ENCODE assay signal across 12 cellular contexts in genomic region chr6:159540152-159540551, GRCh38.
DNase-seq lines count a peak whose midpoint lies in the region; TF ChIP-seq lines count a peak whose summit lies in the region.
"Had no signal": no experiment of that assay in that cellular context is flagged by ENCODE, and none has a peak within 500 bp of the region (broad histone marks: within the 10 kb centered on the region; RNA-seq: fewer than 3 reads in every experiment).

No MANE protein-coding gene starts in this region.

- DNase-seq in NCI-H82 (lab: John Stamatoyannopoulos, UW), result peak; percentile 58
- no peak for DNase-seq in NCI-H82 treated with DMSO at 0.1 percent for 48 hours (lab: John Stamatoyannopoulos, UW; ENCODE audit: unreplicated experiment)
- no peak for DNase-seq in LNCaP clone FGC (ENCODE audit: low read depth)
- DNase-seq in chondrocyte (ENCODE audit: low spot score), result no peak
- peak; percentile 29 for DNase-seq in progenitor cell of endocrine pancreas (ENCODE audit: low spot score, unreplicated experiment)
- no peak for DNase-seq in T-helper 2 cell treated with Interferon-gamma antibody and Interleukin-4, amounts not matched to agents 5 μg/mL and 100 μg/mL, for 36 hours (ENCODE audit: low spot score)
- no peak for DNase-seq in NCI-H1092 (lab: John Stamatoyannopoulos, UW)
- no peak for DNase-seq in effector CD4-positive, alpha-beta T cell
- DNase-seq: NCI-H2107 had no signal

- no peaks in the 10 kb centered on the region for H3K36me3 Mint-ChIP-seq in chondrocyte (ENCODE audit: low read depth)
- H3K36me3 Mint-ChIP-seq in progenitor cell of endocrine pancreas (ENCODE audit: insufficient read depth), result no peaks in the 10 kb centered on the region
- H3K36me3 Mint-ChIP-seq in T-helper 2 cell treated with Interferon-gamma antibody and Interleukin-4, amounts not matched to agents 5 μg/mL and 100 μg/mL, for 36 hours (ENCODE audit: low read depth), result no peaks in the 10 kb centered on the region

- H3K4me3 Mint-ChIP-seq in chondrocyte (ENCODE audit: unreplicated experiment), result no peak overlapping the region
- H3K4me3 Mint-ChIP-seq in progenitor cell of endocrine pancreas (ENCODE audit: low read depth), result no peak overlapping the region
- H3K4me3 Mint-ChIP-seq in T-helper 2 cell treated with Interferon-gamma antibody and Interleukin-4, amounts not matched to agents 5 μg/mL and 100 μg/mL, for 36 hours, result no peak overlapping the region
- H3K4me3 Mint-ChIP-seq: nephron; stimulated activated naive CD8-positive, alpha-beta T cell treated with anti-CD3 and anti-CD28 coated beads, Interleukin-15, Interleukin-2, amounts not matched to agents 100 ng/mL and 50 ng/mL, for 24 hours had no signal

- H3K27ac Mint-ChIP-seq in chondrocyte (ENCODE audit: unreplicated experiment) (no peak overlapping the region), progenitor cell of endocrine pancreas (no peak overlapping the region)
- no peak overlapping the region for H3K27ac Mint-ChIP-seq in T-helper 2 cell treated with Interferon-gamma antibody and Interleukin-4, amounts not matched to agents 5 μg/mL and 100 μg/mL, for 36 hours
- H3K27ac Mint-ChIP-seq: nephron; stimulated activated naive CD8-positive, alpha-beta T cell treated with anti-CD3 and anti-CD28 coated beads, Interleukin-15, Interleukin-2, amounts not matched to agents 100 ng/mL and 50 ng/mL, for 24 hours had no signal

- H3K4me3 ChIP-seq in LNCaP clone FGC (ENCODE audit: low read depth, low read length), result no peak overlapping the region
- H3K4me3 ChIP-seq: SK-N-MC had no signal

- no peaks in the 10 kb centered on the region for H3K9me3 Mint-ChIP-seq in chondrocyte (ENCODE audit: low read depth)
- H3K9me3 Mint-ChIP-seq in progenitor cell of endocrine pancreas (ENCODE audit: low read depth), result no peaks in the 10 kb centered on the region
- H3K9me3 Mint-ChIP-seq in T-helper 2 cell treated with Interferon-gamma antibody and Interleukin-4, amounts not matched to agents 5 μg/mL and 100 μg/mL, for 36 hours, result no peaks in the 10 kb centered on the region
- H3K9me3 Mint-ChIP-seq: stimulated activated naive CD8-positive, alpha-beta T cell treated with anti-CD3 and anti-CD28 coated beads, Interleukin-15, Interleukin-2, amounts not matched to agents 100 ng/mL and 50 ng/mL, for 24 hours had no signal

- peaks cover 24% of the 10 kb centered on the region for H3K27me3 Mint-ChIP-seq in chondrocyte (ENCODE audit: low read depth)
- peaks cover 46% of the 10 kb centered on the region for H3K27me3 Mint-ChIP-seq in progenitor cell of endocrine pancreas
- H3K27me3 Mint-ChIP-seq in T-helper 2 cell treated with Interferon-gamma antibody and Interleukin-4, amounts not matched to agents 5 μg/mL and 100 μg/mL, for 36 hours (ENCODE audit: low read depth), result peaks cover 2% of the 10 kb centered on the region
- H3K27me3 Mint-ChIP-seq: stimulated activated naive CD8-positive, alpha-beta T cell treated with anti-CD3 and anti-CD28 coated beads, Interleukin-15, Interleukin-2, amounts not matched to agents 100 ng/mL and 50 ng/mL, for 24 hours had no signal

- TF ChIP-seq CTCF in LNCaP clone FGC (IDR thresholded peaks at IDR 0.05; ENCODE audit: control insufficient read depth, extremely low read depth, insufficient read depth) (peak; percentile 28; the same call in 1 of the 2 replicates), chondrocyte (IDR thresholded peaks at IDR 0.05) (peak; percentile 41), progenitor cell of endocrine pancreas (IDR thresholded peaks at IDR 0.05; ENCODE audit: unreplicated experiment) (peak; percentile 61)

- H3K4me1 Mint-ChIP-seq in chondrocyte (ENCODE audit: low read depth) (no peaks in the 10 kb centered on the region), progenitor cell of endocrine pancreas (ENCODE audit: low read depth) (no peaks in the 10 kb centered on the region)
- H3K4me1 Mint-ChIP-seq in T-helper 2 cell treated with Interferon-gamma antibody and Interleukin-4, amounts not matched to agents 5 μg/mL and 100 μg/mL, for 36 hours (ENCODE audit: low read depth), result no peaks in the 10 kb centered on the region

Comparison
In these comparisons a context has a peak if more than half of its experiments do, and no peak if none do; other contexts are left out.
1. DNase-seq: peak in NCI-H82 (single experiment) and progenitor cell of endocrine pancreas (single experiment); none in NCI-H82 treated with DMSO at 0.1 percent for 48 hours (single experiment), LNCaP clone FGC (single experiment), chondrocyte (single experiment), T-helper 2 cell treated with Interferon-gamma antibody and Interleukin-4, amounts not matched to agents 5 μg/mL and 100 μg/mL, for 36 hours (single experiment), NCI-H1092 (single experiment) and effector CD4-positive, alpha-beta T cell (single experiment).
2. Peak in every context shown above with its lines, with median percentiles within 50 percentile points of each other: CTCF ChIP-seq.